Comparison of ENCODE assay signal across 9 cellular contexts in the genomic region with DNA sequence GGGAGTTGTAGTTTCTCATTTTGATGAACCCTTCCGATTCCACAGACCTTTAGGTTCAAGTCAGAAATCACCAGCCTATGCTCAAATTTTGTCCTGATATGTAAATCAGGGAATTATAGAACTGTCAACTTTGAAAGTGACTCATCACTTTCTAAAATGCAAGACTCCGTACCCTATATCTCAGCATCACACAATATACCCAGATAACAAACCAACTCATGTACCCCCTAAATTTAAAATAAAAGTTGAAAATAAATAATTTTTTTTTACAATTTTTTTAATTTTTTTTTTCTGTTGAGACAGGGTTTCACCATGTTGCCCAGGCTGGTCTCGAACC. TPM values are rescaled to one million over a fixed set of nuclear protein-coding genes. Genes with fewer than 3 reads are reported as not detected.
DNase-seq lines count a peak whose midpoint lies in the region; ATAC-seq and TF ChIP-seq lines count a peak whose summit lies in the region.
"Had no signal": no experiment of that assay in that cellular context is flagged by ENCODE, and none has a peak within 500 bp of the region (broad histone marks: within the 10 kb centered on the region; RNA-seq: fewer than 3 reads in every experiment).

No MANE protein-coding gene starts in this region.

- intact Hi-C loops in Calu3 (cut with micrococcal nuclease; ENCODE audit: unreplicated experiment): no loop called here

- peaks cover 10% of the 10 kb centered on the region for H3K4me1 Mint-ChIP-seq in Calu3 (ENCODE audit: low read depth, unreplicated experiment)
- H3K4me1 Mint-ChIP-seq in central memory CD8-positive, alpha-beta T cell: peaks cover 17% of the 10 kb centered on the region

- H3K36me3 Mint-ChIP-seq in Calu3 (ENCODE audit: insufficient read depth, unreplicated experiment): peaks cover 17% of the 10 kb centered on the region
- H3K36me3 Mint-ChIP-seq in central memory CD8-positive, alpha-beta T cell (ENCODE audit: insufficient read depth): peaks cover 12% of the 10 kb centered on the region

- no peak for TF ChIP-seq CTCF in Calu3 (IDR thresholded peaks at IDR 0.05; ENCODE audit: unreplicated experiment)
- no peak for TF ChIP-seq CTCF in MM.1S (IDR thresholded peaks at IDR 0.05; ENCODE audit: low read length)
- no peak for TF ChIP-seq CTCF in neutrophil (IDR thresholded peaks at IDR 0.05)

- peak overlapping the region; percentile 75 for H3K4me3 Mint-ChIP-seq in Calu3 (ENCODE audit: low read depth, unreplicated experiment)
- peak overlapping the region; percentile 95 for H3K4me3 Mint-ChIP-seq in central memory CD8-positive, alpha-beta T cell

- H3K4me3 ChIP-seq in MM.1S (ENCODE audit: low read length) (peak overlapping the region; percentile 88; the same call in 1 of the 2 replicates), neutrophil (ENCODE audit: low read depth in 1 of 2, low read length in 1 of 2) (peak overlapping the region; percentile 98 to 100)

- no peak overlapping the region for H3K9ac ChIP-seq in MM.1S (ENCODE audit: low read length)

- no peaks in the 10 kb centered on the region for H4K20me1 ChIP-seq in MM.1S (ENCODE audit: insufficient read depth, low read length)

- no peak for ATAC-seq in central memory CD8-positive, alpha-beta T cell (replicated peaks; ENCODE audit: extremely low read depth, poor library complexity, severe bottlenecking)
- no peak for ATAC-seq in GM19324 (IDR thresholded peaks at IDR 0.05; ENCODE audit: low FRiP score, unreplicated experiment)
- ATAC-seq in HG03097 (IDR thresholded peaks at IDR 0.05; ENCODE audit: low FRiP score, unreplicated experiment): no peak
- ATAC-seq in GM18861 (IDR thresholded peaks at IDR 0.05; ENCODE audit: unreplicated experiment): no peak

- DNase-seq in Calu3: no peak
- no peak for DNase-seq in MM.1S
- DNase-seq in central memory CD8-positive, alpha-beta T cell (ENCODE audit: low spot score in 2 of 2): no peak
- no peak for DNase-seq in DMS79 treated with DMSO at 0.1 percent for 48 hours (lab: John Stamatoyannopoulos, UW)

- no peaks in the 10 kb centered on the region for H3F3A ChIP-seq in MM.1S (ENCODE audit: insufficient read depth, low read length)

- no peaks in the 10 kb centered on the region for H3K27me3 Mint-ChIP-seq in Calu3 (ENCODE audit: unreplicated experiment)
- H3K27me3 Mint-ChIP-seq in central memory CD8-positive, alpha-beta T cell: no peaks in the 10 kb centered on the region

- H3K27ac ChIP-seq in MM.1S (ENCODE audit: low read length) (no peak overlapping the region), neutrophil (peak overlapping the region; percentile 94)

- no TSS peak for BruUV-seq in Calu3 (replicated peaks; lab: Mats Ljungman, UMichigan)

- H3K36me3 ChIP-seq in MM.1S (replicated peaks; ENCODE audit: insufficient read depth, low read length): no peaks in the 10 kb centered on the region
- peaks cover 4% of the 10 kb centered on the region for H3K36me3 ChIP-seq in neutrophil

- peaks cover 34% of the 10 kb centered on the region for H3K79me2 ChIP-seq in MM.1S (ENCODE audit: low read length)

- peak overlapping the region; percentile 79 for H3K27ac Mint-ChIP-seq in Calu3 (ENCODE audit: unreplicated experiment)
- peak overlapping the region; percentile 88 for H3K27ac Mint-ChIP-seq in central memory CD8-positive, alpha-beta T cell (ENCODE audit: low read depth)

- H3K9me2 ChIP-seq in MM.1S (replicated peaks; ENCODE audit: insufficient read depth, low read length): no peaks in the 10 kb centered on the region

- CTCF ChIA-PET in Calu3 (lab: Charles Lee): interaction anchor here (0.7 to 2.0 kb wide), 2 partner anchors 32 to 40 kb away, joined by 4 to 8 read pairs; no protein-coding TSS in a partner anchor

- H2AFZ ChIP-seq in MM.1S (ENCODE audit: low read length): no peak overlapping the region

- H3K27me3 ChIP-seq in MM.1S (replicated peaks; ENCODE audit: insufficient read depth, low read length): no peaks in the 10 kb centered on the region
- H3K27me3 ChIP-seq in neutrophil: no peaks in the 10 kb centered on the region

- H3K4me1 ChIP-seq in MM.1S (ENCODE audit: low read length) (no peaks in the 10 kb centered on the region), neutrophil (ENCODE audit: control insufficient read depth in 1 of 2, insufficient read depth in 1 of 2, low read depth in 1 of 2, low read length in 1 of 2) (peaks cover 18 to 23% of the 10 kb centered on the region in 2 experiments)

- H3K9me3 ChIP-seq in MM.1S (replicated peaks; ENCODE audit: insufficient read depth, low read length) (no peaks in the 10 kb centered on the region), neutrophil (no peaks in the 10 kb centered on the region)
- H3K9me3 ChIP-seq: psoas muscle had no signal

- no peaks in the 10 kb centered on the region for H3K9me3 Mint-ChIP-seq in Calu3 (ENCODE audit: low read depth, unreplicated experiment)
- H3K9me3 Mint-ChIP-seq in central memory CD8-positive, alpha-beta T cell: no peaks in the 10 kb centered on the region

- peak overlapping the region; percentile 61; the same call in 1 of the 2 replicates for H3K4me2 ChIP-seq in MM.1S (ENCODE audit: low read depth, low read length)

RNA-seq across cellular contexts. Expression of gene ARHGAP19, which starts 0.4 kb away (rescaled TPM):
- 3.7 and 6.7 TPM in 2 replicates for total RNA-seq in Calu3 (2022)

RNA-seq across cellular contexts. Expression of gene FRAT1, which starts 26.2 kb away (rescaled TPM):
- total RNA-seq in Calu3 (2022): 2.1 TPM in 2 replicates

RNA-seq across cellular contexts. Expression of gene FRAT2, which starts 41.7 kb away (rescaled TPM):
- 6.0 and 7.4 TPM in 2 replicates for total RNA-seq in Calu3 (2022)
